In the genomic region with DNA sequence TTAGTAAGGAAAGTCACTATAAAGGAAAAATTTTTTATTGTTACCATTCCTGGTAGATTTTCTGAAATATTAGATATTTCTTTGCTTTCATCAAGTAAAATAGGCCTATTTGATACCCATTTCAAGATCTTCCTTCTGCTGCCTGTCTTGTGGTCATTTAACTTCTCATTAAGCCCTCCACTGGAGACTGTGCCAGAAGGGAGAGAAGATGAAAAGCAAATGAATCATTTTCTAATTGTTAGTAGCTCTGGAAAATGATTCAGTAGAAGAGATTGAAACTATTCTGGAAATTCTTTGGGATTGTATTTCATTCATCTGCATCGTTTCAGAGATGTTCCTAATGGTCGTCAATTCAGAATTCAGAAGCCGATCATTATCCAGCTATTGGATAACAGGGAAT, we compare ENCODE assay signal across 17 cellular contexts. TPM values are rescaled to one million over a fixed set of nuclear protein-coding genes. Genes with fewer than 3 reads are reported as not detected.
DNase-seq lines count a peak whose midpoint lies in the region; ATAC-seq and TF ChIP-seq lines count a peak whose summit lies in the region.
"Had no signal": no experiment of that assay in that cellular context is flagged by ENCODE, and none has a peak within 500 bp of the region (broad histone marks: within the 10 kb centered on the region; RNA-seq: fewer than 3 reads in every experiment).

No MANE protein-coding gene starts in this region.

- DNase-seq in CD4-positive, CD25-positive, alpha-beta regulatory T cell, result no peak
- DNase-seq in endodermal cell (no peak), NCI-H2227 treated with DMSO at 0.1 percent for 48 hours (lab: John Stamatoyannopoulos, UW) (no peak)
- no peak for DNase-seq in stimulated activated naive B cell treated with anti-CD40 and anti-IgM and Interleukin-4, amounts not matched to agents 10 μg/mL and 1 μg/mL and 100 μg/mL, for 72 hours
- DNase-seq: activated CD4-positive, alpha-beta T cell treated with anti-CD3 and anti-CD28 coated beads, Interleukin-2, amount 50 U/mL, for 48 hours; activated naive CD8-positive, alpha-beta T cell treated with anti-CD3 and anti-CD28 coated beads for 36 hours; activated T-cell treated with anti-CD3 and anti-CD28 coated beads, Interleukin-2, amount 50 U/mL, for 48 hours; Calu3; effector CD8-positive, alpha-beta T cell; hypothalamus; NCI-H2107; NCI-H526 treated with DMSO at 0.1 percent for 48 hours; stimulated activated naive CD8-positive, alpha-beta T cell treated with anti-CD3 and anti-CD28 coated beads, Interleukin-15, Interleukin-2, amounts not matched to agents 100 U/mL and 50 U/mL, for 24 hours had no signal

- no peaks in the 10 kb centered on the region for H3K27me3 Mint-ChIP-seq in CD4-positive, CD25-positive, alpha-beta regulatory T cell
- H3K27me3 Mint-ChIP-seq in endodermal cell (ENCODE audit: insufficient read depth), result no peaks in the 10 kb centered on the region
- no peaks in the 10 kb centered on the region for H3K27me3 Mint-ChIP-seq in stimulated activated naive B cell treated with anti-CD40 and anti-IgM and Interleukin-4, amounts not matched to agents 10 μg/mL and 1 μg/mL and 100 μg/mL, for 72 hours
- H3K27me3 Mint-ChIP-seq: activated naive CD8-positive, alpha-beta T cell treated with anti-CD3 and anti-CD28 coated beads for 36 hours had no signal

- no peaks in the 10 kb centered on the region for H3K27me3 ChIP-seq in CD4-positive, CD25-positive, alpha-beta regulatory T cell (ENCODE audit: control insufficient read depth, insufficient read depth, low read length)
- H3K27me3 ChIP-seq in Loucy (ENCODE audit: insufficient read depth, low read length, poor library complexity, severe bottlenecking) (no peaks in the 10 kb centered on the region), endodermal cell (ENCODE audit: control insufficient read depth, insufficient read depth, low read length, poor library complexity, severe bottlenecking) (no peaks in the 10 kb centered on the region), neural cell (ENCODE audit: insufficient read depth, low read depth, low read length) (no peaks in the 10 kb centered on the region)

- no peaks in the 10 kb centered on the region for H3K9me3 Mint-ChIP-seq in CD4-positive, CD25-positive, alpha-beta regulatory T cell
- H3K9me3 Mint-ChIP-seq in endodermal cell, result no peaks in the 10 kb centered on the region
- no peaks in the 10 kb centered on the region for H3K9me3 Mint-ChIP-seq in stimulated activated naive B cell treated with anti-CD40 and anti-IgM and Interleukin-4, amounts not matched to agents 10 μg/mL and 1 μg/mL and 100 μg/mL, for 72 hours
- H3K9me3 Mint-ChIP-seq: activated naive CD8-positive, alpha-beta T cell treated with anti-CD3 and anti-CD28 coated beads for 36 hours had no signal

- H3K4me3 Mint-ChIP-seq in CD4-positive, CD25-positive, alpha-beta regulatory T cell, result peak overlapping the region in 2 of 4 donors; percentile 24 to 97
- H3K4me3 Mint-ChIP-seq in endodermal cell, result no peak overlapping the region
- H3K4me3 Mint-ChIP-seq in stimulated activated naive B cell treated with anti-CD40 and anti-IgM and Interleukin-4, amounts not matched to agents 10 μg/mL and 1 μg/mL and 100 μg/mL, for 72 hours, result no peak overlapping the region
- H3K4me3 Mint-ChIP-seq: activated naive CD8-positive, alpha-beta T cell treated with anti-CD3 and anti-CD28 coated beads for 36 hours had no signal

- 81 to 92% methylated on average over 2 to 3 of the region's 3 CpGs for WGBS in endodermal cell (ENCODE audit: insufficient coverage in 1 of 2, insufficient read length in 1 of 2), 2 experiments

- H3K4me3 ChIP-seq in CD4-positive, CD25-positive, alpha-beta regulatory T cell (ENCODE audit: low read depth, low read length), result peak overlapping the region; percentile 37
- H3K4me3 ChIP-seq in Loucy (ENCODE audit: low read length, poor library complexity, severe bottlenecking) (peak overlapping the region; percentile 4), endodermal cell (ENCODE audit: low read length) (peak overlapping the region; percentile 83), neural cell (ENCODE audit: low read length) (peak overlapping the region; percentile 74)

- no peak overlapping the region for H3K27ac ChIP-seq in CD4-positive, CD25-positive, alpha-beta regulatory T cell (ENCODE audit: insufficient read depth, low read length, poor library complexity, severe bottlenecking)
- H3K27ac ChIP-seq in endodermal cell (ENCODE audit: low read depth, low read length) (no peak overlapping the region), neural cell (ENCODE audit: low read length) (no peak overlapping the region)

- no peaks in the 10 kb centered on the region for H3K9me2 ChIP-seq in Loucy (replicated peaks; ENCODE audit: low read depth, low read length)
- H3K9me2 ChIP-seq in neural cell (ENCODE audit: insufficient read depth, low read length), result no peaks in the 10 kb centered on the region

- no peaks in the 10 kb centered on the region for H3K9me3 ChIP-seq in CD4-positive, CD25-positive, alpha-beta regulatory T cell (ENCODE audit: control insufficient read depth in 2 of 2, low read length in 2 of 2)
- H3K9me3 ChIP-seq in Loucy (ENCODE audit: insufficient read depth, low read depth, low read length) (no peaks in the 10 kb centered on the region), endodermal cell (ENCODE audit: control insufficient read depth, low read length) (peaks cover 5% of the 10 kb centered on the region), neural cell (ENCODE audit: low read length) (no peaks in the 10 kb centered on the region)

- TF ChIP-seq RAD21 in neural cell (conservative IDR thresholded peaks at IDR 0.05), result no peak

- H3K9ac ChIP-seq in Loucy (ENCODE audit: low read depth, low read length, poor library complexity, severe bottlenecking), result no peak overlapping the region
- H3K9ac ChIP-seq in endodermal cell (ENCODE audit: extremely low read depth, low read length, poor library complexity, severe bottlenecking), result no peak overlapping the region
- no peak overlapping the region for H3K9ac ChIP-seq in neural cell (ENCODE audit: low read length)

- no peak overlapping the region for H3K27ac Mint-ChIP-seq in CD4-positive, CD25-positive, alpha-beta regulatory T cell
- no peak overlapping the region for H3K27ac Mint-ChIP-seq in endodermal cell
- no peak overlapping the region for H3K27ac Mint-ChIP-seq in stimulated activated naive B cell treated with anti-CD40 and anti-IgM and Interleukin-4, amounts not matched to agents 10 μg/mL and 1 μg/mL and 100 μg/mL, for 72 hours
- H3K27ac Mint-ChIP-seq: activated naive CD8-positive, alpha-beta T cell treated with anti-CD3 and anti-CD28 coated beads for 36 hours had no signal

- H3K36me3 Mint-ChIP-seq in CD4-positive, CD25-positive, alpha-beta regulatory T cell, result peaks cover 11% of the 10 kb centered on the region
- peaks cover 12% of the 10 kb centered on the region for H3K36me3 Mint-ChIP-seq in endodermal cell (ENCODE audit: low read depth)
- peaks cover 5 to 8% of the 10 kb centered on the region in 2 donors for H3K36me3 Mint-ChIP-seq in stimulated activated naive B cell treated with anti-CD40 and anti-IgM and Interleukin-4, amounts not matched to agents 10 μg/mL and 1 μg/mL and 100 μg/mL, for 72 hours

- H3K4me2 ChIP-seq in Loucy (ENCODE audit: low read depth, low read length, poor library complexity, severe bottlenecking) (peak overlapping the region; percentile 92), neural cell (ENCODE audit: low read length) (peak overlapping the region; percentile 87)

- H4K20me1 ChIP-seq in Loucy (ENCODE audit: insufficient read depth, low read length, poor library complexity, severe bottlenecking), result peaks cover 35% of the 10 kb centered on the region
- H4K20me1 ChIP-seq in neural cell (ENCODE audit: insufficient read depth), result no peaks in the 10 kb centered on the region

- TF ChIP-seq CTCF in Loucy (conservative IDR thresholded peaks at IDR 0.05; ENCODE audit: low read length) (no peak), endodermal cell (conservative IDR thresholded peaks at IDR 0.05) (no peak), neural cell (IDR thresholded peaks at IDR 0.05; ENCODE audit: poor library complexity, severe bottlenecking) (no peak)

- H3K4me1 Mint-ChIP-seq in CD4-positive, CD25-positive, alpha-beta regulatory T cell, result peaks cover 41 to 74% (median 44%) of the 10 kb centered on the region in 4 donors
- H3K4me1 Mint-ChIP-seq in endodermal cell, result peaks cover 52% of the 10 kb centered on the region
- peaks cover 32 to 63% of the 10 kb centered on the region in 2 donors for H3K4me1 Mint-ChIP-seq in stimulated activated naive B cell treated with anti-CD40 and anti-IgM and Interleukin-4, amounts not matched to agents 10 μg/mL and 1 μg/mL and 100 μg/mL, for 72 hours

- TF ChIP-seq EP300 in neural cell (conservative IDR thresholded peaks at IDR 0.05; ENCODE audit: poor library complexity, severe bottlenecking), result no peak

- no peaks in the 10 kb centered on the region for H3F3A ChIP-seq in Loucy (ENCODE audit: low read depth)
- H3F3A ChIP-seq in neural cell (ENCODE audit: insufficient read depth, low read length, poor library complexity, severe bottlenecking), result no peaks in the 10 kb centered on the region

- H2AFZ ChIP-seq in Loucy (ENCODE audit: low read length) (no peak overlapping the region), neural cell (ENCODE audit: low read depth, low read length) (no peak overlapping the region)

- peaks cover 55% of the 10 kb centered on the region for H3K79me2 ChIP-seq in Loucy (ENCODE audit: insufficient read depth, low read length)
- peaks cover 57% of the 10 kb centered on the region for H3K79me2 ChIP-seq in neural cell (replicated peaks; ENCODE audit: insufficient read depth, low read length)

- peaks cover 32% of the 10 kb centered on the region for H3K4me1 ChIP-seq in CD4-positive, CD25-positive, alpha-beta regulatory T cell (ENCODE audit: control insufficient read depth, insufficient read depth, low read length, poor library complexity, severe bottlenecking)
- H3K4me1 ChIP-seq in Loucy (ENCODE audit: insufficient read depth, low read length, poor library complexity, severe bottlenecking) (peaks cover 39% of the 10 kb centered on the region), endodermal cell (ENCODE audit: control insufficient read depth, insufficient read depth, low read length) (peaks cover 15% of the 10 kb centered on the region)

- no peak for ATAC-seq in CD4-positive, CD25-positive, alpha-beta regulatory T cell (ENCODE audit: low read depth in 2 of 2)
- no peak for ATAC-seq in stimulated activated naive B cell treated with anti-CD40 and anti-IgM and Interleukin-4, amounts not matched to agents 10 μg/mL and 1 μg/mL and 100 μg/mL, for 72 hours (replicated peaks)
- ATAC-seq in GM18907 (IDR thresholded peaks at IDR 0.05; ENCODE audit: unreplicated experiment) (no peak), GM19023 (IDR thresholded peaks at IDR 0.05; ENCODE audit: unreplicated experiment) (no peak)
- ATAC-seq: stimulated activated naive CD8-positive, alpha-beta T cell treated with anti-CD3 and anti-CD28 coated beads, Interleukin-15, Interleukin-2, amounts not matched to agents 100 U/mL and 50 U/mL, for 24 hours had no signal

- H3K36me3 ChIP-seq in CD4-positive, CD25-positive, alpha-beta regulatory T cell (ENCODE audit: control insufficient read depth, insufficient read depth, low read length), result peaks cover 3% of the 10 kb centered on the region
- H3K36me3 ChIP-seq in Loucy (ENCODE audit: insufficient read depth, low read length) (no peaks in the 10 kb centered on the region), endodermal cell (ENCODE audit: control insufficient read depth, insufficient read depth, low read length) (peaks cover 10% of the 10 kb centered on the region), neural cell (ENCODE audit: insufficient read depth, low read length) (no peaks in the 10 kb centered on the region)

RNA-seq across cellular contexts. Expression of gene KCTD6, which starts 3.2 kb away (rescaled TPM):
- total RNA-seq in CD4-positive, CD25-positive, alpha-beta regulatory T cell, result 5.8 TPM
- 10 to 100 TPM in 2 of 4 donors, 1 to 10 TPM in 2; 8.1 to 14.3 (median 10.8) TPM for polyA plus RNA-seq in CD4-positive, CD25-positive, alpha-beta regulatory T cell
- 10 to 100 TPM; 17.9 to 20.4 TPM for total RNA-seq in endodermal cell
- polyA plus RNA-seq in endodermal cell (2013, experiment 1 of 2), result 32.2 TPM
- 30.6 TPM for polyA plus RNA-seq in endodermal cell (2013, experiment 2 of 2)
- 64.0 and 68.5 TPM in 2 replicates for polyA plus RNA-seq in neural cell
- 27.8 and 29.9 TPM in 2 replicates for polyA minus RNA-seq in neural cell

RNA-seq across cellular contexts. Expression of gene ACOX2, which starts 41.9 kb away (rescaled TPM):
- not detected for total RNA-seq in CD4-positive, CD25-positive, alpha-beta regulatory T cell
- not detected for polyA plus RNA-seq in CD4-positive, CD25-positive, alpha-beta regulatory T cell
- total RNA-seq in endodermal cell, result 1 to 10 TPM; 6.6 to 9.8 TPM
- 6.2 TPM for polyA plus RNA-seq in endodermal cell (2013, experiment 1 of 2)
- polyA plus RNA-seq in endodermal cell (2013, experiment 2 of 2), result 6.3 TPM
- polyA plus RNA-seq in neural cell, result not detected in 2 replicates
- not detected in 2 replicates for polyA minus RNA-seq in neural cell
- total RNA-seq: activated naive CD8-positive, alpha-beta T cell treated with anti-CD3 and anti-CD28 coated beads for 36 hours had no signal

Comparison
In these comparisons a context has a peak if more than half of its experiments do, and no peak if none do; other contexts are left out.
1. H3K4me3 ChIP-seq: peak in every context shown above with its lines; median percentile 83 in endodermal cell; 74 in neural cell; 37 in CD4-positive, CD25-positive, alpha-beta regulatory T cell; 4 in Loucy.